In the genomic region with DNA sequence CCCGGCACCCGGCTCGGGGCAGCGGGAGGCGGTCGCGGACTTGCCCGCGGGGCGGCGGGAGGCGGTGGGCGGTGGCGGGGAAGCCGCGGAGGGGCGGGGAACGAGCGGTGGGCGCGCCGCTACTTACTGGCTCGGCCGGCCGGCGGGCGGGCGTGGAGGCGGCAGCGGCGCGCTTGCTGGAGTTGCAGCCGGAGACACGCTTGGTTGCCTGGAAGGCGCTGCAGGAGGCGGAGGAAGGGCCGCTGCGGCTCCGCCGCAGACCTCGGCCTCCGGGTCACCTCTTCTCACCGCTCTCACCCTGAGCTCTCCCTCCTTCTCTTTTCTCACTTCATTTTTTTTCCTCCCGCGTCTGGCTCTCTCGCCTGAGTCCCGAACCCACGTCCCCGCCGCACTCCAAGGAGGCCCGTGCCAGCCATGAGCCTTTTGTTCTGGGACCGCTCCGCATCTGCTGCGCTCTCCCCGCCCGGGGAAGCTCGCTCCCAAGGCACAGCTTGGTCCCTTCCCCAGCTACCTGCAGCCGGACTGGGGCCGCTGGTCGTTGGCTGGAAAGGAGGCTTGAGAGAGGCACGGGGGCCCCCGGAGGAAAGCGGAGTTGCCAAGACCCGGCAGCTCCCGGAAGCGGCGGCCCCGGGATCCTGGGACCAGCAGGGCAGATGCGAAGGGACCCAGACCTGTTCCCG, we compare ENCODE assay signal across 8 cellular contexts. TPM values are rescaled to one million over a fixed set of nuclear protein-coding genes. Genes with fewer than 3 reads are reported as not detected.
DNase-seq lines count a peak whose midpoint lies in the region; ATAC-seq and TF ChIP-seq lines count a peak whose summit lies in the region.

No MANE protein-coding gene starts in this region.

- H4K8ac ChIP-seq in mesendoderm (ENCODE audit: low read depth, low read length): no peak overlapping the region

- 0 to 1% methylated on average over 34 to 56 of the region's 70 CpGs for WGBS in body of pancreas, 2 donors
- WGBS in mesendoderm (ENCODE audit: extremely low coverage, insufficient coverage, low lambda C conversion rate): no CpG with 5 or more reads among the region's 70 CpGs

- intact Hi-C loops in body of pancreas (cut with DNase I): no loop called here

- H3K4me3 ChIP-seq in BLaER1 treated with 17β-estradiol and CSF1 and Interleukin-3, amounts not matched to agents 10 nM and 100 nM: peak overlapping the region; percentile 71 to 84 (median 75)
- H3K4me3 ChIP-seq in body of pancreas (no peak overlapping the region), mesendoderm (ENCODE audit: low read length) (peak overlapping the region; percentile 35)

- no peaks in the 10 kb centered on the region for H3K79me2 ChIP-seq in mesendoderm (ENCODE audit: control insufficient read depth, insufficient read depth, low read length)

- no peaks in the 10 kb centered on the region for H3K36me3 ChIP-seq in BLaER1 treated with 17β-estradiol and CSF1 and Interleukin-3, amounts not matched to agents 10 nM and 100 nM
- H3K36me3 ChIP-seq in body of pancreas (replicated peaks in 1 of 2; ENCODE audit: insufficient read depth in 1 of 2, low read depth in 2 of 2) (no peaks in the 10 kb centered on the region), mesendoderm (ENCODE audit: control insufficient read depth, insufficient read depth, low read length) (no peaks in the 10 kb centered on the region)

- no peak overlapping the region for H3K23ac ChIP-seq in mesendoderm (ENCODE audit: low read length)

- H3K27me3 ChIP-seq in BLaER1 treated with 17β-estradiol and CSF1 and Interleukin-3, amounts not matched to agents 10 nM and 100 nM: peaks cover 58 to 72% (median 64%) of the 10 kb centered on the region in 11 experiments
- H3K27me3 ChIP-seq in body of pancreas (peaks cover 0 to 24% of the 10 kb centered on the region in 2 donors), mesendoderm (ENCODE audit: insufficient read depth, low read length, poor library complexity) (peaks cover 60% of the 10 kb centered on the region)

- no peak overlapping the region for H2BK120ac ChIP-seq in mesendoderm (ENCODE audit: low read depth, low read length)

- H3K4me2 ChIP-seq in BLaER1 treated with 17β-estradiol and CSF1 and Interleukin-3, amounts not matched to agents 10 nM and 100 nM: peak overlapping the region; percentile 88 to 98 (median 93)
- H3K4me2 ChIP-seq in mesendoderm (ENCODE audit: low read length): peak overlapping the region; percentile 79

- no peak overlapping the region for H2BK5ac ChIP-seq in mesendoderm (ENCODE audit: low read length)

- H3K27ac ChIP-seq in BLaER1 treated with 17β-estradiol and CSF1 and Interleukin-3, amounts not matched to agents 10 nM and 100 nM: peak overlapping the region in 10 of 11 experiments; percentile 38 to 83 (median 72); a peak in 19 of 22 replicates
- H3K27ac ChIP-seq in body of pancreas (no peak overlapping the region), mesendoderm (ENCODE audit: low read depth, low read length) (no peak overlapping the region)

- H3K79me1 ChIP-seq in mesendoderm (ENCODE audit: low read length): no peaks in the 10 kb centered on the region

- 0 out of 22 replicates have a peak, but pooled peaks cover 0 to 4% (median 0%) of the 10 kb centered on the region in 11 experiments for H4K20me1 ChIP-seq in BLaER1 treated with 17β-estradiol and CSF1 and Interleukin-3, amounts not matched to agents 10 nM and 100 nM

- H2BK15ac ChIP-seq in mesendoderm (replicated peaks; ENCODE audit: low read depth): no peak overlapping the region

- no peak for TF ChIP-seq POLR2A in body of pancreas (IDR thresholded peaks at IDR 0.05)

- peaks cover 0 to 10% (median 4%) of the 10 kb centered on the region in 11 experiments; a peak in 11 of 22 replicates for H3K9me3 ChIP-seq in BLaER1 treated with 17β-estradiol and CSF1 and Interleukin-3, amounts not matched to agents 10 nM and 100 nM (replicated peaks in 1 of 11)
- no peaks in the 10 kb centered on the region for H3K9me3 ChIP-seq in body of pancreas

- ATAC-seq in GM18508 (IDR thresholded peaks at IDR 0.05; ENCODE audit: insufficient read depth, unreplicated experiment) (peak; percentile 72), HG02840 (IDR thresholded peaks at IDR 0.05; ENCODE audit: low FRiP score, unreplicated experiment) (peak; percentile 92), body of pancreas (peak; percentile 9)

- no peak overlapping the region for H3K4ac ChIP-seq in mesendoderm (ENCODE audit: low read depth, low read length)

- peaks cover 19 to 38% (median 26%) of the 10 kb centered on the region in 10 experiments; a peak in 19 of 20 replicates for H3K4me1 ChIP-seq in BLaER1 treated with 17β-estradiol and CSF1 and Interleukin-3, amounts not matched to agents 10 nM and 100 nM
- H3K4me1 ChIP-seq in body of pancreas: peaks cover 12% of the 10 kb centered on the region
- H3K4me1 ChIP-seq in mesendoderm (ENCODE audit: control insufficient read depth, low read depth, low read length): no peaks in the 10 kb centered on the region

- no peak for TF ChIP-seq CTCF in body of pancreas (IDR thresholded peaks at IDR 0.05)

- DNase-seq in NCI-H2196 treated with DMSO at 0.1 percent for 48 hours (lab: John Stamatoyannopoulos, UW; ENCODE audit: unreplicated experiment) (peak; percentile 6), body of pancreas (peak in 3 of 4 donors; percentile 3 to 28 (median 17)), mesendoderm (peak; percentile 52), RKO (ENCODE audit: low spot score) (no peak), superior temporal gyrus (ENCODE audit: extremely low spot score) (no peak)

- no peak overlapping the region for H3K18ac ChIP-seq in mesendoderm (ENCODE audit: low read length)

- H4K5ac ChIP-seq in mesendoderm (ENCODE audit: low read length): no peak overlapping the region

- peak overlapping the region; percentile 72 for H3K56ac ChIP-seq in mesendoderm (ENCODE audit: low read length)

- no peak overlapping the region for H2AK5ac ChIP-seq in mesendoderm (ENCODE audit: low read length)

- peak overlapping the region; percentile 62 to 82 (median 76); a peak in 21 of 22 replicates for H3K9ac ChIP-seq in BLaER1 treated with 17β-estradiol and CSF1 and Interleukin-3, amounts not matched to agents 10 nM and 100 nM
- H3K9ac ChIP-seq in mesendoderm (ENCODE audit: low read length): peak overlapping the region; percentile 59

RNA-seq across cellular contexts. Expression of a gene that starts 0.6 kb away (rescaled TPM):
- 1 to 10 TPM; 1.6 to 3.3 TPM for total RNA-seq in body of pancreas
- polyA plus RNA-seq in mesendoderm (2013, experiment 1 of 2): 0.14 TPM
- polyA plus RNA-seq in mesendoderm (2013, experiment 2 of 2): 0.14 TPM

Comparison
In these comparisons a context has a peak if more than half of its experiments do, and no peak if none do; other contexts are left out.
1. H3K27ac ChIP-seq: peak in BLaER1 treated with 17β-estradiol and CSF1 and Interleukin-3, amounts not matched to agents 10 nM and 100 nM (10 of 11); none in body of pancreas (0 of 4) and mesendoderm (single experiment).
2. H3K4me3 ChIP-seq: peak in BLaER1 treated with 17β-estradiol and CSF1 and Interleukin-3, amounts not matched to agents 10 nM and 100 nM (10 of 10) and mesendoderm (single experiment); none in body of pancreas (0 of 2).
3. ATAC-seq: peak in every context shown above with its lines; median percentile 92 in HG02840; 72 in GM18508; 9 in body of pancreas.
4. DNase-seq: peak in NCI-H2196 treated with DMSO at 0.1 percent for 48 hours (single experiment), body of pancreas (3 of 4) and mesendoderm (single experiment); none in RKO (single experiment) and superior temporal gyrus (single experiment).